11 cellular contexts compared by ENCODE assay signal in genomic region chr10:86306628-86307278, GRCh38. TPM values are rescaled to one million over a fixed set of nuclear protein-coding genes. Genes with fewer than 3 reads are reported as not detected.
A peak's percentile ranks its signal among the peaks of the same experiment; 100 is the strongest.
DNase-seq lines count a peak whose midpoint lies in the region; ATAC-seq, FAIRE-seq and TF ChIP-seq lines count a peak whose summit lies in the region.
"Had no signal": no experiment of that assay in that cellular context is flagged by ENCODE, and none has a peak within 500 bp of the region (broad histone marks: within the 10 kb centered on the region; RNA-seq: fewer than 3 reads in every experiment).

No MANE protein-coding gene starts in this region.

- no peaks in the 10 kb centered on the region for H3K4me1 Mint-ChIP-seq in activated T-helper 1 cell treated with anti-CD3 and anti-CD28 coated beads, Interleukin-12 subunit alpha, Interleukin-12 subunit beta, Interleukin-2, Interleukin-4 antibody, amounts not matched to agents 30 ng/mL and 10 ng/mL and 1 ng/mL, durations not matched to agents 14 hours and 24 hours and 36 hours (ENCODE audit: low read depth)

- no peak overlapping the region for H3K27ac Mint-ChIP-seq in activated T-helper 1 cell treated with anti-CD3 and anti-CD28 coated beads, Interleukin-12 subunit alpha, Interleukin-12 subunit beta, Interleukin-2, Interleukin-4 antibody, amounts not matched to agents 30 ng/mL and 10 ng/mL and 1 ng/mL, durations not matched to agents 14 hours and 24 hours and 36 hours

- H3K4me3 ChIP-seq in RWPE2 (ENCODE audit: severe bottlenecking) (no peak overlapping the region), fibroblast of pulmonary artery (replicated peaks; ENCODE audit: low read depth, low read length) (no peak overlapping the region), right cardiac atrium (ENCODE audit: low read length) (no peak overlapping the region)

- no peaks in the 10 kb centered on the region for H3K36me3 ChIP-seq in RWPE2 (ENCODE audit: low read depth)

- H3K9me3 Mint-ChIP-seq in activated T-helper 1 cell treated with anti-CD3 and anti-CD28 coated beads, Interleukin-12 subunit alpha, Interleukin-12 subunit beta, Interleukin-2, Interleukin-4 antibody, amounts not matched to agents 30 ng/mL and 10 ng/mL and 1 ng/mL, durations not matched to agents 14 hours and 24 hours and 36 hours = no peaks in the 10 kb centered on the region

- no peak overlapping the region for H3K27ac ChIP-seq in RWPE2 (ENCODE audit: poor library complexity, severe bottlenecking)
- H3K27ac ChIP-seq in right cardiac atrium (ENCODE audit: low read length) = no peak overlapping the region

- H3K36me3 Mint-ChIP-seq in activated T-helper 1 cell treated with anti-CD3 and anti-CD28 coated beads, Interleukin-12 subunit alpha, Interleukin-12 subunit beta, Interleukin-2, Interleukin-4 antibody, amounts not matched to agents 30 ng/mL and 10 ng/mL and 1 ng/mL, durations not matched to agents 14 hours and 24 hours and 36 hours (ENCODE audit: low read depth) = no peaks in the 10 kb centered on the region

- intact Hi-C loops in activated T-helper 1 cell treated with anti-CD3 and anti-CD28 coated beads, Interleukin-12 subunit alpha, Interleukin-12 subunit beta, Interleukin-2, Interleukin-4 antibody, amounts not matched to agents 30 ng/mL and 10 ng/mL and 1 ng/mL, durations not matched to agents 14 hours and 24 hours and 36 hours (cut with micrococcal nuclease) = no loop called here
- intact Hi-C loops in right cardiac atrium (cut with DNase I) = no loop called here

- DNase-seq in stimulated activated CD4-positive, alpha-beta T cell treated with anti-CD3 and anti-CD28 coated beads, Interleukin-4, amount 100 ng/mL, for 1 hour = peak; percentile 6
- DNase-seq in stimulated activated CD4-positive, alpha-beta T cell treated with anti-CD3 and anti-CD28 coated beads, Interleukin-12 subunit alpha, Interleukin-12 subunit beta, amount 100 ng/mL, for 4 hours = no peak
- DNase-seq in RWPE2 (ENCODE audit: low spot score) (peak; percentile 22), fibroblast of pulmonary artery (ENCODE audit: low read depth) (peak; percentile 24), urothelium cell line (ENCODE audit: low spot score) (peak; percentile 35), cerebellar nuclear complex (lab: John Stamatoyannopoulos, UW) (no peak), right cardiac atrium (no peak)
- DNase-seq in activated T-helper 1 cell treated with anti-CD3 and anti-CD28 coated beads, Interleukin-12 subunit alpha, Interleukin-12 subunit beta, Interleukin-2, Interleukin-4 antibody, amounts not matched to agents 30 ng/mL and 10 ng/mL and 1 ng/mL, durations not matched to agents 14 hours and 24 hours and 36 hours (ENCODE audit: low spot score) = no peak
- DNase-seq: effector CD4-positive, alpha-beta T cell; retina had no signal

- ATAC-seq in RWPE2 (ENCODE audit: low read depth) (peak; percentile 65; the same call in 2 of the 3 replicates), right cardiac atrium (no peak)

- 31% methylated on average over 6 of the region's 6 CpGs for WGBS in right cardiac atrium

- H3K27me3 Mint-ChIP-seq in activated T-helper 1 cell treated with anti-CD3 and anti-CD28 coated beads, Interleukin-12 subunit alpha, Interleukin-12 subunit beta, Interleukin-2, Interleukin-4 antibody, amounts not matched to agents 30 ng/mL and 10 ng/mL and 1 ng/mL, durations not matched to agents 14 hours and 24 hours and 36 hours (ENCODE audit: insufficient read depth) = no peaks in the 10 kb centered on the region

- H3K4me1 ChIP-seq in RWPE2 (ENCODE audit: insufficient read depth, poor library complexity, severe bottlenecking) = no peaks in the 10 kb centered on the region
- H3K4me1 ChIP-seq in right cardiac atrium (ENCODE audit: control insufficient read depth, insufficient read depth, low read length) = no peaks in the 10 kb centered on the region
- H3K4me1 ChIP-seq: Caco-2 had no signal

- no peaks in the 10 kb centered on the region for H3K27me3 ChIP-seq in RWPE2 (ENCODE audit: insufficient read depth, poor library complexity, severe bottlenecking)
- no peaks in the 10 kb centered on the region for H3K27me3 ChIP-seq in right cardiac atrium (ENCODE audit: control insufficient read depth, insufficient read depth)

- H3K9me3 ChIP-seq in RWPE2 (ENCODE audit: severe bottlenecking) = no peaks in the 10 kb centered on the region
- no peaks in the 10 kb centered on the region for H3K9me3 ChIP-seq in right cardiac atrium (ENCODE audit: control insufficient read depth, low read length)
- H3K9me3 ChIP-seq: Caco-2 had no signal

- H3K4me3 Mint-ChIP-seq in activated T-helper 1 cell treated with anti-CD3 and anti-CD28 coated beads, Interleukin-12 subunit alpha, Interleukin-12 subunit beta, Interleukin-2, Interleukin-4 antibody, amounts not matched to agents 30 ng/mL and 10 ng/mL and 1 ng/mL, durations not matched to agents 14 hours and 24 hours and 36 hours = no peak overlapping the region

- FAIRE-seq in urothelium cell line (lab: Jason Lieb, UNC) = peak; percentile 65

- no peak for TF ChIP-seq CTCF in RWPE2 (IDR thresholded peaks at IDR 0.05; ENCODE audit: poor library complexity, severe bottlenecking)
- no peak for TF ChIP-seq CTCF in fibroblast of pulmonary artery (IDR thresholded peaks at IDR 0.05; ENCODE audit: low read length, missing control alignments)

RNA-seq across cellular contexts. Expression of gene GRID1, which starts 59.8 kb away (rescaled TPM):
- not detected in 2 replicates for total RNA-seq in activated T-helper 1 cell treated with anti-CD3 and anti-CD28 coated beads, Interleukin-12 subunit alpha, Interleukin-12 subunit beta, Interleukin-2, Interleukin-4 antibody, amounts not matched to agents 30 ng/mL and 10 ng/mL and 1 ng/mL, durations not matched to agents 14 hours and 24 hours and 36 hours
- 1 to 10 TPM in 1 of 4 donors, under 1 TPM in 3; 0.06 to 1.8 (median 0.34) TPM for total RNA-seq in right cardiac atrium
- 0.29 TPM for polyA plus RNA-seq in right cardiac atrium

Comparison
In these comparisons a context has a peak if more than half of its experiments do, and no peak if none do; other contexts are left out.
1. DNase-seq: peak in stimulated activated CD4-positive, alpha-beta T cell treated with anti-CD3 and anti-CD28 coated beads, Interleukin-4, amount 100 ng/mL, for 1 hour (single experiment), RWPE2 (single experiment), fibroblast of pulmonary artery (single experiment) and urothelium cell line (single experiment); none in stimulated activated CD4-positive, alpha-beta T cell treated with anti-CD3 and anti-CD28 coated beads, Interleukin-12 subunit alpha, Interleukin-12 subunit beta, amount 100 ng/mL, for 4 hours (single experiment), activated T-helper 1 cell treated with anti-CD3 and anti-CD28 coated beads, Interleukin-12 subunit alpha, Interleukin-12 subunit beta, Interleukin-2, Interleukin-4 antibody, amounts not matched to agents 30 ng/mL and 10 ng/mL and 1 ng/mL, durations not matched to agents 14 hours and 24 hours and 36 hours (single experiment), cerebellar nuclear complex (0 of 2) and right cardiac atrium (0 of 3).